ENCODE assay signal across 8 cellular contexts in genomic region chr3:153284282-153284938, GRCh38.
DNase-seq lines count a peak whose midpoint lies in the region; ATAC-seq, FAIRE-seq and TF ChIP-seq lines count a peak whose summit lies in the region.

No MANE protein-coding gene starts in this region.

- CTCF ChIA-PET in GM12878 (lab: Yijun Ruan, JAX) = interaction anchor here (0.9 kb wide), 1 partner anchor 243 kb away, joined by 3 read pairs; no protein-coding TSS in a partner anchor

- BruUV-seq in GM12878 (replicated peaks; lab: Mats Ljungman, UMichigan) = no TSS peak

- intact Hi-C loops in GM12878 (cut with micrococcal nuclease; ENCODE audit: unreplicated experiment) = no loop called here
- intact Hi-C loops in left lung (cut with DNase I) = no loop called here

- ATAC-seq in GM12878 (peak; percentile 68), left lung (peak; percentile 83), GM21737 (IDR thresholded peaks at IDR 0.05; ENCODE audit: unreplicated experiment) (no peak)

- no peak overlapping the region for H3K9ac ChIP-seq in GM12878 (ENCODE audit: control insufficient read depth, insufficient read depth, low read length)

- FAIRE-seq in GM12878 (lab: Jason Lieb, UNC) = no peak

- TF ChIP-seq POLR2A in GM12878 (IDR thresholded peaks at IDR 0.05; ENCODE audit: low read depth, low read length) = no peak

- H3K4me1 ChIP-seq in GM12878 (ENCODE audit: control insufficient read depth, insufficient read depth, low read length) (no peaks in the 10 kb centered on the region), left lung (peaks cover 0 to 31% of the 10 kb centered on the region in 2 donors)

- no peak overlapping the region for H3K4me2 ChIP-seq in GM12878 (ENCODE audit: control insufficient read depth, insufficient read depth)

- in situ Hi-C loops in GM12878 (cut with MboI) = no loop called here

- H3K36me3 ChIP-seq in GM12878 (ENCODE audit: control insufficient read depth in 2 of 2, insufficient read depth in 2 of 2, low read length in 1 of 2) (no peaks in the 10 kb centered on the region), left lung (no peaks in the 10 kb centered on the region)

- no peak for TF ChIP-seq CTCF in HFF-Myc (IDR thresholded peaks at IDR 0.05; ENCODE audit: low read depth, low read length, missing control alignments)
- no peak for TF ChIP-seq CTCF in GM12878 (IDR thresholded peaks at IDR 0.05 in 2 of 3, conservative IDR thresholded peaks at IDR 0.05 in 1 of 3; ENCODE audit: control insufficient read depth in 2 of 3, extremely low read depth in 1 of 3, insufficient read depth in 1 of 3, low read depth in 3 of 3, low read length in 3 of 3)
- no peak for TF ChIP-seq CTCF in left lung (IDR thresholded peaks at IDR 0.05)

- H2AFZ ChIP-seq in GM12878 (ENCODE audit: control insufficient read depth, low read depth, low read length) = no peak overlapping the region

- SMC1A ChIA-PET in GM12878 (lab: Charles Lee; ENCODE audit: uncharacterized antibody, unreplicated experiment) = interaction anchor here (1.5 kb wide), 1 partner anchor 9 kb away, joined by 3 read pairs; no protein-coding TSS in a partner anchor

- RAD21 ChIA-PET in GM12878 (lab: Charles Lee; ENCODE audit: unreplicated experiment) = no interaction called here

- H3K27me3 ChIP-seq in GM12878 (replicated peaks in 1 of 2; ENCODE audit: control insufficient read depth in 2 of 2, insufficient read depth in 2 of 2, low read length in 1 of 2) (no peaks in the 10 kb centered on the region), left lung (no peaks in the 10 kb centered on the region)

- DNase-seq in CMK (ENCODE audit: low read depth) (peak; percentile 15), HFF-Myc (ENCODE audit: extremely low read depth, low read depth) (peak; percentile 65), RKO (ENCODE audit: low spot score) (peak; percentile 92), GM12878 (ENCODE audit: low read depth, low spot score) (peak; percentile 12), left lung (peak in 1 of 2 donors; percentile 77), GM19238 (ENCODE audit: insufficient read length, low spot score) (no peak)
- DNase-seq in stimulated activated naive CD4-positive, alpha-beta T cell treated with Interleukin-2 at 50 U/mL for 16 hours (lab: John Stamatoyannopoulos, UW) = peak; percentile 25

- TF ChIP-seq EP300 in GM12878 (IDR thresholded peaks at IDR 0.05; ENCODE audit: borderline replicate concordance in 1 of 2, control insufficient read depth in 1 of 2, low read depth in 2 of 2, low read length in 2 of 2) = no peak

- H3K27ac ChIP-seq in GM12878 (ENCODE audit: control insufficient read depth, insufficient read depth) = no peak overlapping the region
- H3K27ac ChIP-seq in left lung = peak overlapping the region; percentile 57 to 73

- WGBS in GM12878 (ENCODE audit: insufficient coverage, insufficient replicate concordance, low lambda C conversion rate, missing lambda C conversion rate) = 5% methylated on average over 4 of the region's 4 CpGs

- H3K79me2 ChIP-seq in GM12878 (ENCODE audit: control insufficient read depth, insufficient read depth, low read length) = no peaks in the 10 kb centered on the region

- no peaks in the 10 kb centered on the region for H3K9me3 ChIP-seq in GM12878 (replicated peaks; ENCODE audit: control insufficient read depth, insufficient read depth, low read length)
- H3K9me3 ChIP-seq in left lung = no peaks in the 10 kb centered on the region

- POLR2A ChIA-PET in GM12878 (lab: Charles Lee) = no interaction called here

- H4K20me1 ChIP-seq in GM12878 (ENCODE audit: control insufficient read depth, insufficient read depth) = no peaks in the 10 kb centered on the region

- no peak for TF ChIP-seq RAD21 in GM12878 (IDR thresholded peaks at IDR 0.05; ENCODE audit: insufficient read depth, low read depth, low read length)

- H3K4me3 ChIP-seq in HFF-Myc (replicated peaks; ENCODE audit: low read depth, low read length) (no peak overlapping the region), GM12878 (no peak overlapping the region), left lung (no peak overlapping the region)

TF ChIP-seq in GM12878, 131 proteins besides CTCF, POLR2A, EP300 and RAD21:
- TF ChIP-seq LARP7 (IDR thresholded peaks at IDR 0.05) (no peak), SPI1 (IDR thresholded peaks at IDR 0.05; ENCODE audit: borderline replicate concordance, insufficient read depth, low read depth, low read length) (peak; percentile 80)
